Comparison of ENCODE assay signal across 8 cellular contexts in genomic region chr17:28318759-28319660, GRCh38. TPM values are rescaled to one million over a fixed set of nuclear protein-coding genes. Genes with fewer than 3 reads are reported as not detected.
DNase-seq lines count a peak whose midpoint lies in the region; ATAC-seq lines count a peak whose summit lies in the region.

Gene TMEM97, plus strand, starts transcription at chr17:28319200. Its CDS starts 40 bp downstream, at chr17:28319240.

- H3K36me3 Mint-ChIP-seq in naive thymus-derived CD4-positive, alpha-beta T cell: no peaks in the 10 kb centered on the region
- no peaks in the 10 kb centered on the region for H3K36me3 Mint-ChIP-seq in stimulated activated memory B cell treated with anti-CD40 and anti-IgM and Interleukin-4, amounts not matched to agents 10 μg/mL and 1 μg/mL and 100 μg/mL, for 72 hours

- peak within 1 kb of the TSS; percentile 64 for H3K27ac ChIP-seq in naive thymus-derived CD4-positive, alpha-beta T cell (ENCODE audit: low read depth, low read length)

- no peaks in the 10 kb centered on the region for H3K27me3 ChIP-seq in naive thymus-derived CD4-positive, alpha-beta T cell (ENCODE audit: control insufficient read depth in 2 of 2, insufficient read depth in 2 of 2, low read length in 2 of 2)

- H3K4me1 Mint-ChIP-seq in naive thymus-derived CD4-positive, alpha-beta T cell: peaks cover 9 to 40% (median 21%) of the 10 kb centered on the region in 7 donors
- peaks cover 37% of the 10 kb centered on the region for H3K4me1 Mint-ChIP-seq in stimulated activated memory B cell treated with anti-CD40 and anti-IgM and Interleukin-4, amounts not matched to agents 10 μg/mL and 1 μg/mL and 100 μg/mL, for 72 hours

- ATAC-seq in naive thymus-derived CD4-positive, alpha-beta T cell: peak; percentile 99
- ATAC-seq in stimulated activated memory B cell treated with anti-CD40 and anti-IgM and Interleukin-4, amounts not matched to agents 10 μg/mL and 1 μg/mL and 100 μg/mL, for 72 hours: peak; percentile 99

- POLR2A ChIA-PET in naive thymus-derived CD4-positive, alpha-beta T cell (lab: Charles Lee): interaction anchor here (0.7 to 2.2 kb wide), 3 partner anchors 16 to 633 kb away, joined by 3 to 8 read pairs (median 6); partner anchors contain the start of genes IFT20 and TNFAIP1

- CTCF ChIA-PET in naive thymus-derived CD4-positive, alpha-beta T cell (lab: Charles Lee): interaction anchor here (0.7 to 1.1 kb wide), 2 partner anchors 17 to 97 kb away, joined by 3 to 4 read pairs; no protein-coding TSS in a partner anchor

- no peaks in the 10 kb centered on the region for H3K9me3 ChIP-seq in naive thymus-derived CD4-positive, alpha-beta T cell (ENCODE audit: control insufficient read depth in 2 of 3, low read length in 3 of 3)

- peaks cover 0 to 1% (median 0%) of the 10 kb centered on the region in 11 donors for H3K9me3 Mint-ChIP-seq in naive thymus-derived CD4-positive, alpha-beta T cell
- H3K9me3 Mint-ChIP-seq in stimulated activated memory B cell treated with anti-CD40 and anti-IgM and Interleukin-4, amounts not matched to agents 10 μg/mL and 1 μg/mL and 100 μg/mL, for 72 hours: no peaks in the 10 kb centered on the region

- no peaks in the 10 kb centered on the region for H3K27me3 Mint-ChIP-seq in naive thymus-derived CD4-positive, alpha-beta T cell
- H3K27me3 Mint-ChIP-seq in stimulated activated memory B cell treated with anti-CD40 and anti-IgM and Interleukin-4, amounts not matched to agents 10 μg/mL and 1 μg/mL and 100 μg/mL, for 72 hours: no peaks in the 10 kb centered on the region

- DNase-seq in ELF-1 (ENCODE audit: low read depth, low spot score) (peak; percentile 97), GOT3 (lab: John Stamatoyannopoulos, UW) (peak; percentile 90), LHCN-M2 (ENCODE audit: low read depth) (peak; percentile 96), RPMI7951 (ENCODE audit: low read depth) (peak; percentile 96), activated T-helper 1 cell treated with Interleukin-2 at 50 U/mL for 16 hours (ENCODE audit: low read depth) (peak; percentile 88), fibroblast of gingiva (ENCODE audit: low read depth) (peak; percentile 97)
- DNase-seq in naive thymus-derived CD4-positive, alpha-beta T cell: peak; percentile 83 to 95 (median 93)

- no peaks in the 10 kb centered on the region for H3K36me3 ChIP-seq in naive thymus-derived CD4-positive, alpha-beta T cell (ENCODE audit: control insufficient read depth in 2 of 3, insufficient read depth in 3 of 3, low read length in 3 of 3)

- intact Hi-C loops in naive thymus-derived CD4-positive, alpha-beta T cell (cut with micrococcal nuclease): loop anchor here (1.0 to 10.0 kb wide), 11 partner anchors 16 to 634 kb away; partner anchors contain the start of genes IFT20 (in 2 of the 2), POLDIP2 (in 2 of the 2), TNFAIP1 (in 2 of the 2) and LYRM9 (in 1 of the 2)

- H3K4me1 ChIP-seq in naive thymus-derived CD4-positive, alpha-beta T cell (ENCODE audit: control insufficient read depth in 2 of 2, insufficient read depth in 2 of 2, low read length in 2 of 2): peaks cover 11 to 12% of the 10 kb centered on the region in 2 donors

- H3K4me3 Mint-ChIP-seq in naive thymus-derived CD4-positive, alpha-beta T cell: peak within 1 kb of the TSS; percentile 77 to 97 (median 91)
- H3K4me3 Mint-ChIP-seq in stimulated activated memory B cell treated with anti-CD40 and anti-IgM and Interleukin-4, amounts not matched to agents 10 μg/mL and 1 μg/mL and 100 μg/mL, for 72 hours: peak within 1 kb of the TSS; percentile 92

- peak within 1 kb of the TSS; percentile 37 to 90 (median 80) for H3K27ac Mint-ChIP-seq in naive thymus-derived CD4-positive, alpha-beta T cell
- peak within 1 kb of the TSS; percentile 88 for H3K27ac Mint-ChIP-seq in stimulated activated memory B cell treated with anti-CD40 and anti-IgM and Interleukin-4, amounts not matched to agents 10 μg/mL and 1 μg/mL and 100 μg/mL, for 72 hours

- peak within 1 kb of the TSS; percentile 69 for H3K4me3 ChIP-seq in naive thymus-derived CD4-positive, alpha-beta T cell (ENCODE audit: low read length)

RNA-seq across cellular contexts. Expression of gene TMEM97, which starts in this region (rescaled TPM):
- total RNA-seq in LHCN-M2 (2014; rRNA removed): 24.9 and 27.2 TPM in 2 replicates
- polyA plus RNA-seq in LHCN-M2 (2012): 7.8 TPM
- 23.1 and 27.9 TPM in 2 replicates for total RNA-seq in RPMI7951 (2014; rRNA removed; shearing (Covaris generic))
- total RNA-seq in naive thymus-derived CD4-positive, alpha-beta T cell: 10 to 100 TPM in 1 of 5 experiments, 1 to 10 TPM in 4; 2.9 to 19.9 (median 4.8) TPM
- 10 to 100 TPM in 1 of 2 donors, 1 to 10 TPM in 1; 8.3 to 10.9 TPM for polyA plus RNA-seq in naive thymus-derived CD4-positive, alpha-beta T cell

Comparison
In these comparisons a context has a peak if more than half of its experiments do, and no peak if none do; other contexts are left out.
1. Peak in every context shown above with its lines: DNase-seq, ATAC-seq, H3K4me3 ChIP-seq and H3K27ac ChIP-seq.